10 cellular contexts compared by ENCODE assay signal in genomic region chr6:14277405-14277930, GRCh38.
DNase-seq lines count a peak whose midpoint lies in the region; ATAC-seq and TF ChIP-seq lines count a peak whose summit lies in the region.
"Had no signal": no experiment of that assay in that cellular context is flagged by ENCODE, and none has a peak within 500 bp of the region (broad histone marks: within the 10 kb centered on the region; RNA-seq: fewer than 3 reads in every experiment).

No MANE protein-coding gene starts in this region.

- H3K27ac Mint-ChIP-seq in memory B cell (peak overlapping the region; percentile 91), Calu3 (ENCODE audit: unreplicated experiment) (no peak overlapping the region)
- H3K27ac Mint-ChIP-seq: HFFc6 had no signal

- intact Hi-C loops in Calu3 (cut with micrococcal nuclease; ENCODE audit: unreplicated experiment) = no loop called here

- peaks cover 28% of the 10 kb centered on the region for H3K9me3 ChIP-seq in KOPT-K1 (ENCODE audit: insufficient read depth, low read length, poor library complexity, severe bottlenecking)

- peak overlapping the region; percentile 99 for H3K27ac ChIP-seq in KOPT-K1 (ENCODE audit: low read depth, low read length, poor library complexity, severe bottlenecking)

- no peaks in the 10 kb centered on the region for H3K27me3 Mint-ChIP-seq in memory B cell
- H3K27me3 Mint-ChIP-seq in Calu3 (ENCODE audit: unreplicated experiment) = no peaks in the 10 kb centered on the region

- peak overlapping the region; percentile 60 for H3K4me3 Mint-ChIP-seq in memory B cell
- H3K4me3 Mint-ChIP-seq in Calu3 (ENCODE audit: low read depth, unreplicated experiment) = no peak overlapping the region
- H3K4me3 Mint-ChIP-seq: HFFc6 had no signal

- H3K4me1 Mint-ChIP-seq in memory B cell = peaks cover 43% of the 10 kb centered on the region
- peaks cover 13% of the 10 kb centered on the region for H3K4me1 Mint-ChIP-seq in Calu3 (ENCODE audit: low read depth, unreplicated experiment)

- BruUV-seq in Calu3 (replicated peaks; lab: Mats Ljungman, UMichigan) = no TSS peak

- TF ChIP-seq CTCF in Calu3 (IDR thresholded peaks at IDR 0.05; ENCODE audit: unreplicated experiment) = no peak

- no peak for TF ChIP-seq POLR2A in GM18505 (IDR thresholded peaks at IDR 0.05; ENCODE audit: borderline replicate concordance, extremely low read depth, insufficient read depth, insufficient read length)

- peaks cover 3% of the 10 kb centered on the region for H3K36me3 Mint-ChIP-seq in memory B cell
- H3K36me3 Mint-ChIP-seq in Calu3 (ENCODE audit: insufficient read depth, unreplicated experiment) = no peaks in the 10 kb centered on the region

- no peaks in the 10 kb centered on the region for H3K36me3 ChIP-seq in KOPT-K1 (ENCODE audit: insufficient read depth, low read length)

- H3K9me3 Mint-ChIP-seq in memory B cell = peaks cover 5% of the 10 kb centered on the region
- H3K9me3 Mint-ChIP-seq in Calu3 (ENCODE audit: low read depth, unreplicated experiment) = no peaks in the 10 kb centered on the region

- ATAC-seq in GM18505 (IDR thresholded peaks at IDR 0.05; ENCODE audit: unreplicated experiment) (peak; percentile 19), GM21619 (IDR thresholded peaks at IDR 0.05; ENCODE audit: unreplicated experiment) (peak; percentile 24), memory B cell (ENCODE audit: low read depth) (peak; percentile 15)

- CTCF ChIA-PET in Calu3 (lab: Charles Lee) = no interaction called here

- DNase-seq in memory B cell (ENCODE audit: low spot score in 2 of 2) (no peak), SW 1271 (lab: John Stamatoyannopoulos, UW) (no peak), NCI-H774 (lab: John Stamatoyannopoulos, UW) (no peak), Calu3 (no peak), NCI-H1105 treated with DMSO at 0.1 percent for 48 hours (lab: John Stamatoyannopoulos, UW) (no peak)
- DNase-seq: HFFc6, NCI-H2029 treated with DMSO at 0.1 percent for 48 hours had no signal
